27 cellular contexts compared by ENCODE assay signal in genomic region chr5:178572617-178573016, GRCh38. TPM values are rescaled to one million over a fixed set of nuclear protein-coding genes. Genes with fewer than 3 reads are reported as not detected.
A peak's percentile ranks its signal among the peaks of the same experiment; 100 is the strongest.
DNase-seq lines count a peak whose midpoint lies in the region; ATAC-seq and TF ChIP-seq lines count a peak whose summit lies in the region.
"Had no signal": no experiment of that assay in that cellular context is flagged by ENCODE, and none has a peak within 500 bp of the region (broad histone marks: within the 10 kb centered on the region; RNA-seq: fewer than 3 reads in every experiment).

No MANE protein-coding gene starts in this region.

- POLR2A ChIA-PET in WTC11 (lab: Charles Lee) = no interaction called here

- H3K9me3 ChIP-seq in left ventricle myocardium inferior (replicated peaks) = peaks cover 7% of the 10 kb centered on the region
- H3K9me3 ChIP-seq in stomach = peaks cover 0 to 8% (median 4%) of the 10 kb centered on the region in 4 donors
- H3K9me3 ChIP-seq: BE2C had no signal

- 83 to 89% (median 85%) methylated on average over 4 of the region's 4 CpGs for WGBS in stomach, 5 donors

- no peak overlapping the region for H3K27ac Mint-ChIP-seq in WTC11
- no peak overlapping the region for H3K27ac Mint-ChIP-seq in endothelial cell (ENCODE audit: unreplicated experiment)
- H3K27ac Mint-ChIP-seq: CD14-positive monocyte; CD4-positive, alpha-beta memory T cell; CD4-positive, CD25-positive, alpha-beta regulatory T cell; CD8-positive, alpha-beta memory T cell had no signal

- DNase-seq in left ventricle myocardium inferior (no peak), Right ventricle myocardium superior (no peak), WTC11 (ENCODE audit: low spot score) (no peak), endothelial cell (ENCODE audit: low spot score) (no peak), SW 1271 (lab: John Stamatoyannopoulos, UW) (no peak), stomach (no peak)
- DNase-seq: 8988T; ACHN; BE2C; C1 segment of cervical spinal cord; CD4-positive, alpha-beta memory T cell; CD4-positive, CD25-positive, alpha-beta regulatory T cell; CD8-positive, alpha-beta memory T cell; COR-L47; DMS 273 treated with DMSO at 0.1 percent for 48 hours; DMS153; DMS53; DMS79; DND-41; EL; GDM1 had no signal

- H3K9me3 Mint-ChIP-seq in WTC11 (peaks cover 22% of the 10 kb centered on the region), endothelial cell (ENCODE audit: unreplicated experiment) (no peaks in the 10 kb centered on the region)

- no peak for TF ChIP-seq EP300 in stomach (IDR thresholded peaks at IDR 0.05)

- H3K27me3 ChIP-seq in left ventricle myocardium inferior (ENCODE audit: low read depth) = peaks cover 31% of the 10 kb centered on the region
- H3K27me3 ChIP-seq in stomach = peaks cover 0 to 41% (median 17%) of the 10 kb centered on the region in 3 donors
- H3K27me3 ChIP-seq: BE2C, BLaER1 had no signal

- H3K4me3 ChIP-seq in left ventricle myocardium inferior = no peak overlapping the region
- H3K4me3 ChIP-seq in stomach = no peak overlapping the region
- H3K4me3 ChIP-seq: BLaER1, GM12878 had no signal

- H3K27me3 Mint-ChIP-seq in WTC11 (ENCODE audit: low read depth) = peaks cover 21% of the 10 kb centered on the region
- H3K27me3 Mint-ChIP-seq in endothelial cell (ENCODE audit: unreplicated experiment) = peaks cover 7% of the 10 kb centered on the region

- peaks cover 8% of the 10 kb centered on the region for H3K4me1 ChIP-seq in left ventricle myocardium inferior
- H3K4me1 ChIP-seq in stomach = peaks cover 5 to 10% (median 6%) of the 10 kb centered on the region in 4 donors
- H3K4me1 ChIP-seq: BE2C, BLaER1 had no signal

- H3K4me1 Mint-ChIP-seq in WTC11 = peaks cover 8% of the 10 kb centered on the region
- peaks cover 13% of the 10 kb centered on the region for H3K4me1 Mint-ChIP-seq in endothelial cell (ENCODE audit: unreplicated experiment)
- H3K4me1 Mint-ChIP-seq: CD4-positive, CD25-positive, alpha-beta regulatory T cell; CD8-positive, alpha-beta memory T cell had no signal

- TF ChIP-seq CTCF in left ventricle myocardium inferior (IDR thresholded peaks at IDR 0.05; ENCODE audit: borderline replicate concordance) = no peak
- TF ChIP-seq CTCF in WTC11 (IDR thresholded peaks at IDR 0.05) = no peak
- no peak for TF ChIP-seq CTCF in endothelial cell (IDR thresholded peaks at IDR 0.05; ENCODE audit: unreplicated experiment)
- TF ChIP-seq CTCF in stomach (IDR thresholded peaks at IDR 0.05) = no peak

- H3K36me3 Mint-ChIP-seq in WTC11 (peaks cover 20% of the 10 kb centered on the region), endothelial cell (ENCODE audit: low read depth, unreplicated experiment) (peaks cover 25% of the 10 kb centered on the region)
- H3K36me3 Mint-ChIP-seq: CD4-positive, alpha-beta memory T cell had no signal

- H3K27ac ChIP-seq in left ventricle myocardium inferior (replicated peaks) = peak overlapping the region; percentile 54
- H3K27ac ChIP-seq in stomach = no peak overlapping the region
- H3K27ac ChIP-seq: BLaER1 had no signal

- CTCF ChIA-PET in WTC11 (lab: Charles Lee) = no interaction called here

- intact Hi-C loops in left ventricle myocardium inferior (cut with micrococcal nuclease) = no loop called here
- intact Hi-C loops in Right ventricle myocardium superior (cut with DNase I) = no loop called here
- intact Hi-C loops in stomach (cut with DNase I; ENCODE audit: low total_unique reads) = no loop called here

- no peak overlapping the region for H3K4me3 Mint-ChIP-seq in WTC11
- peak overlapping the region; percentile 57 for H3K4me3 Mint-ChIP-seq in endothelial cell (ENCODE audit: unreplicated experiment)
- H3K4me3 Mint-ChIP-seq: CD4-positive, alpha-beta memory T cell; CD4-positive, CD25-positive, alpha-beta regulatory T cell; CD8-positive, alpha-beta memory T cell had no signal

- ATAC-seq in Right ventricle myocardium superior (ENCODE audit: poor library complexity) = no peak
- ATAC-seq in WTC11 = no peak
- ATAC-seq: GM12878 had no signal

- TF ChIP-seq POLR2A in stomach (IDR thresholded peaks at IDR 0.05) = no peak

- H3K36me3 ChIP-seq in left ventricle myocardium inferior (no peaks in the 10 kb centered on the region), stomach (no peaks in the 10 kb centered on the region)
- H3K36me3 ChIP-seq: BE2C, BLaER1 had no signal

TF ChIP-seq in WTC11, 78 proteins besides CTCF, POLR2A, EP300 and RAD21:
- TF ChIP-seq ZNF281 (CRISPR knock-in tag; IDR thresholded peaks at IDR 0.05) = no peak
- TF ChIP-seq GTF2I (CRISPR knock-in tag; conservative IDR thresholded peaks at IDR 0.05) = 0 out of 2 replicates have a peak, but pooled peaks have one; percentile 43

RNA-seq across cellular contexts. Expression of gene COL23A1, which starts 17.6 kb away (rescaled TPM):
- 27.4 TPM for total RNA-seq in left ventricle myocardium inferior
- 18.8 TPM for total RNA-seq in Right ventricle myocardium superior
- total RNA-seq in WTC11 (2021) = 15.0 to 19.8 TPM (median 18.7 TPM) in 3 replicates
- 75.2 TPM for total RNA-seq in endothelial cell (ENCODE audit: unreplicated experiment)
- total RNA-seq in stomach = 1 to 10 TPM in 4 of 5 donors, under 1 TPM in 1; under 0.01 to 7.0 (median 3.6) TPM
- 1 to 10 TPM in 1 of 3 donors, under 1 TPM in 2; 0.56 to 1.1 (median 0.83) TPM for polyA plus RNA-seq in stomach
- total RNA-seq: A673; CD4-positive, CD25-positive, alpha-beta regulatory T cell; G401 had no signal
- polyA plus RNA-seq: AG04450; CD4-positive, alpha-beta memory T cell; CD4-positive, CD25-positive, alpha-beta regulatory T cell; CD8-positive, alpha-beta memory T cell had no signal

RNA-seq across cellular contexts. Expression of gene CLK4, which starts 54.2 kb away (rescaled TPM):
- total RNA-seq in left ventricle myocardium inferior (20.0 TPM), Right ventricle myocardium superior (23.2 TPM), WTC11 (2021) (11.1 to 16.0 TPM (median 12.7 TPM) in 3 replicates), endothelial cell (ENCODE audit: unreplicated experiment) (19.9 TPM), stomach (10 to 100 TPM; 28.6 to 88.3 (median 78.8) TPM)
- 10 to 100 TPM in 1 of 3 donors, 1 to 10 TPM in 2; 5.7 to 22.0 (median 8.2) TPM for polyA plus RNA-seq in stomach
